ENCODE assay signal across 27 cellular contexts in the genomic region with DNA sequence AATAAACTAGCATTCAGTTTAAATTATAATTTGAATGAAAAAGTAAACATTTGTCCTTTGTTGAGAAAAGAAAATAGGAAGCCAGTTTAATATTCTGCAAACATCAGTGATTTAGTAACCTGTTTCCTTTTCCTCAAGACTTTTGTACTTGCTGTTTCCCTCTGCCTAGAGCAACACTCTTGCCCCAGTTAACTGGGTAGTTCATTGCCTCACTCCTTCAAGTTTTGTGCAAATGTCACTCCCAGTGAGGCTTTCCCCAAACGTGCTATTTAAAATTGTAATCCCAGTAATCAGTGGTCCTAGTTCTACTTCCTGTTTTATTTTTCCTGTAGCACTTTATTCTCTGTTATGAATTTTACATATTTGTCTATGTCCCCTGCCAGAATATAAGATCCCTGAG. TPM values are rescaled to one million over a fixed set of nuclear protein-coding genes. Genes with fewer than 3 reads are reported as not detected.
DNase-seq lines count a peak whose midpoint lies in the region; ATAC-seq and TF ChIP-seq lines count a peak whose summit lies in the region.
"Had no signal": no experiment of that assay in that cellular context is flagged by ENCODE, and none has a peak within 500 bp of the region (broad histone marks: within the 10 kb centered on the region; RNA-seq: fewer than 3 reads in every experiment).

No MANE protein-coding gene starts in this region.

- no peak overlapping the region for H2BK20ac ChIP-seq in IMR-90 (ENCODE audit: low read depth, low read length)

- peaks cover 6 to 9% of the 10 kb centered on the region in 2 experiments; a peak in 3 of 4 replicates for H3K79me1 ChIP-seq in IMR-90 (ENCODE audit: low read depth in 1 of 2, low read length in 2 of 2)

- H3K9ac ChIP-seq in IMR-90 (ENCODE audit: low read depth, low read length), result no peak overlapping the region

- no peak overlapping the region for H3K4me2 ChIP-seq in IMR-90 (ENCODE audit: low read depth, low read length)

- POLR2A ChIA-PET in IMR-90 (lab: Charles Lee; ENCODE audit: unreplicated experiment), result no interaction called here

- no peaks in the 10 kb centered on the region for H3K4me1 ChIP-seq in IMR-90 (ENCODE audit: control insufficient read depth, insufficient read depth, low read length)
- H3K4me1 ChIP-seq: HAP-1 had no signal

- no peak for TF ChIP-seq RAD21 in IMR-90 (IDR thresholded peaks at IDR 0.05; ENCODE audit: low read length)

- dilution Hi-C loops in IMR-90 (cut with HindIII; ENCODE audit: low sequenced_read_pairs, unreplicated experiment), result no loop called here

- no peak overlapping the region for H3K23ac ChIP-seq in IMR-90 (ENCODE audit: low read depth, low read length)

- TF ChIP-seq POLR2A in IMR-90 (IDR thresholded peaks at IDR 0.05; ENCODE audit: low read depth, low read length), result no peak

- no peak overlapping the region for H2BK5ac ChIP-seq in IMR-90 (ENCODE audit: low read depth, low read length, poor library complexity, severe bottlenecking)

- CTCF ChIA-PET in IMR-90 (lab: Yijun Ruan, JAX), result no interaction called here

- in situ Hi-C loops in IMR-90 (cut with MboI; ENCODE audit: low sequenced_read_pairs), result no loop called here

- H3K27me3 ChIP-seq in IMR-90 (ENCODE audit: control insufficient read depth, insufficient read depth, low read length), result no peaks in the 10 kb centered on the region

- peaks cover 3% of the 10 kb centered on the region for H3K9me1 ChIP-seq in IMR-90 (ENCODE audit: insufficient read depth, low read length)

- H3K27ac Mint-ChIP-seq in activated T-cell treated with anti-CD3 and anti-CD28 coated beads, Interleukin-2, amount 50 U/mL, for 24 hours, result peak overlapping the region; percentile 44
- H3K27ac Mint-ChIP-seq in endothelial cell (ENCODE audit: unreplicated experiment), result peak overlapping the region; percentile 74
- H3K27ac Mint-ChIP-seq in progenitor cell of endocrine pancreas, result peak overlapping the region; percentile 44
- H3K27ac Mint-ChIP-seq in activated CD4-positive, alpha-beta T cell treated with anti-CD3 and anti-CD28 coated beads, Interleukin-2, amount 10 ng/mL, durations not matched to agents 24 days and 14 days, result no peak overlapping the region
- H3K27ac Mint-ChIP-seq: activated CD4-positive, alpha-beta T cell treated with anti-CD3 and anti-CD28 coated beads, Interleukin-2, amount 10 ng/mL, durations not matched to agents 7 days and 5 days; activated T-helper 17 cell treated with anti-CD3 and anti-CD28 coated beads, Interleukin-2, amount 50 U/mL, for 72 hours; mesothelial cell of epicardium; type B pancreatic cell had no signal

- no peak for DNase-seq in activated T-cell treated with anti-CD3 and anti-CD28 coated beads, Interleukin-2, amount 50 U/mL, for 24 hours
- no peak for DNase-seq in activated T-cell treated with anti-CD3 and anti-CD28 coated beads for 4 hours
- DNase-seq in IMR-90, result no peak
- DNase-seq in endothelial cell (ENCODE audit: low spot score), result no peak
- DNase-seq in progenitor cell of endocrine pancreas (ENCODE audit: low spot score, unreplicated experiment), result no peak
- DNase-seq in inferior parietal cortex (ENCODE audit: extremely low spot score), result no peak
- DNase-seq in activated CD4-positive, alpha-beta T cell treated with anti-CD3 and anti-CD28 coated beads, Interleukin-2, amount 10 ng/mL, durations not matched to agents 24 days and 14 days, result no peak
- DNase-seq: activated CD4-positive, alpha-beta T cell treated with anti-CD3 and anti-CD28 coated beads, Interleukin-2, amount 10 ng/mL, durations not matched to agents 7 days and 5 days; central memory CD4-positive, alpha-beta T cell; COR-L47; dermis blood vessel endothelial cell; DMS79; GF-D8; left ventricle myocardium inferior; naive thymus-derived CD4-positive, alpha-beta T cell; NCI-H446 treated with DMSO at 0.1 percent for 48 hours; NCI-H82; occipital lobe; stimulated activated CD4-positive, alpha-beta T cell treated with anti-CD3 and anti-CD28 coated beads, Interleukin-1b, Interleukin-23, amount 100 ng/mL, for 48 hours; substantia nigra had no signal

- H3K4me3 Mint-ChIP-seq in activated T-cell treated with anti-CD3 and anti-CD28 coated beads, Interleukin-2, amount 50 U/mL, for 24 hours, result no peak overlapping the region
- H3K4me3 Mint-ChIP-seq in endothelial cell (ENCODE audit: unreplicated experiment), result no peak overlapping the region
- no peak overlapping the region for H3K4me3 Mint-ChIP-seq in progenitor cell of endocrine pancreas (ENCODE audit: low read depth)
- no peak overlapping the region for H3K4me3 Mint-ChIP-seq in activated CD4-positive, alpha-beta T cell treated with anti-CD3 and anti-CD28 coated beads, Interleukin-2, amount 10 ng/mL, durations not matched to agents 24 days and 14 days
- H3K4me3 Mint-ChIP-seq: activated CD4-positive, alpha-beta T cell treated with anti-CD3 and anti-CD28 coated beads, Interleukin-2, amount 10 ng/mL, durations not matched to agents 7 days and 5 days; activated naive CD8-positive, alpha-beta T cell; activated T-helper 17 cell treated with anti-CD3 and anti-CD28 coated beads, Interleukin-2, amount 50 U/mL, for 72 hours; mesothelial cell of epicardium; naive thymus-derived CD4-positive, alpha-beta T cell; type B pancreatic cell had no signal

- intact Hi-C loops in IMR-90 (cut with micrococcal nuclease), result no loop called here
- intact Hi-C loops in activated CD4-positive, alpha-beta T cell treated with anti-CD3 and anti-CD28 coated beads, Interleukin-2, amount 10 ng/mL, durations not matched to agents 24 days and 14 days (cut with micrococcal nuclease), result no loop called here

- H3K18ac ChIP-seq in IMR-90 (ENCODE audit: low read depth, low read length), result no peak overlapping the region

- H3K27me3 Mint-ChIP-seq in activated T-cell treated with anti-CD3 and anti-CD28 coated beads, Interleukin-2, amount 50 U/mL, for 24 hours, result no peaks in the 10 kb centered on the region
- no peaks in the 10 kb centered on the region for H3K27me3 Mint-ChIP-seq in endothelial cell (ENCODE audit: unreplicated experiment)
- no peaks in the 10 kb centered on the region for H3K27me3 Mint-ChIP-seq in progenitor cell of endocrine pancreas
- no peaks in the 10 kb centered on the region for H3K27me3 Mint-ChIP-seq in activated CD4-positive, alpha-beta T cell treated with anti-CD3 and anti-CD28 coated beads, Interleukin-2, amount 10 ng/mL, durations not matched to agents 24 days and 14 days
- H3K27me3 Mint-ChIP-seq: activated CD4-positive, alpha-beta T cell treated with anti-CD3 and anti-CD28 coated beads, Interleukin-2, amount 10 ng/mL, durations not matched to agents 7 days and 5 days; activated naive CD8-positive, alpha-beta T cell; activated T-helper 17 cell treated with anti-CD3 and anti-CD28 coated beads, Interleukin-2, amount 50 U/mL, for 72 hours; naive thymus-derived CD4-positive, alpha-beta T cell; type B pancreatic cell had no signal

- H3K4ac ChIP-seq in IMR-90 (ENCODE audit: low read depth, low read length), result no peak overlapping the region

- no peak for TF ChIP-seq CTCF in IMR-90 (conservative IDR thresholded peaks at IDR 0.05; ENCODE audit: low read depth, low read length)
- TF ChIP-seq CTCF in endothelial cell (IDR thresholded peaks at IDR 0.05; ENCODE audit: unreplicated experiment), result no peak
- no peak for TF ChIP-seq CTCF in progenitor cell of endocrine pancreas (IDR thresholded peaks at IDR 0.05; ENCODE audit: unreplicated experiment)

- ATAC-seq in IMR-90 (ENCODE audit: low read depth), result no peak
- no peak for ATAC-seq in GM21576 (IDR thresholded peaks at IDR 0.05; ENCODE audit: unreplicated experiment)
- ATAC-seq: activated T-helper 17 cell treated with anti-CD3 and anti-CD28 coated beads, Interleukin-2, amount 50 U/mL, for 72 hours; naive thymus-derived CD4-positive, alpha-beta T cell had no signal

- peaks cover 18% of the 10 kb centered on the region for H3K36me3 ChIP-seq in IMR-90 (ENCODE audit: control insufficient read depth, insufficient read depth, low read length)

- H2BK15ac ChIP-seq in IMR-90 (ENCODE audit: low read depth, low read length), result no peak overlapping the region

- H3K14ac ChIP-seq in IMR-90 (replicated peaks; ENCODE audit: low read depth, low read length), result no peak overlapping the region

- H3K9me3 Mint-ChIP-seq in activated T-cell treated with anti-CD3 and anti-CD28 coated beads, Interleukin-2, amount 50 U/mL, for 24 hours, result no peaks in the 10 kb centered on the region
- H3K9me3 Mint-ChIP-seq in endothelial cell (ENCODE audit: unreplicated experiment) (no peaks in the 10 kb centered on the region), progenitor cell of endocrine pancreas (ENCODE audit: low read depth) (peaks cover 4% of the 10 kb centered on the region)
- H3K9me3 Mint-ChIP-seq in activated CD4-positive, alpha-beta T cell treated with anti-CD3 and anti-CD28 coated beads, Interleukin-2, amount 10 ng/mL, durations not matched to agents 24 days and 14 days, result peaks cover 5% of the 10 kb centered on the region
- H3K9me3 Mint-ChIP-seq: type B pancreatic cell had no signal

- H2BK120ac ChIP-seq in IMR-90 (ENCODE audit: low read depth, low read length), result no peak overlapping the region

- H3K36me3 Mint-ChIP-seq in activated T-cell treated with anti-CD3 and anti-CD28 coated beads, Interleukin-2, amount 50 U/mL, for 24 hours (ENCODE audit: low read depth), result peaks cover 89% of the 10 kb centered on the region
- peaks cover 40% of the 10 kb centered on the region for H3K36me3 Mint-ChIP-seq in endothelial cell (ENCODE audit: low read depth, unreplicated experiment)
- H3K36me3 Mint-ChIP-seq in progenitor cell of endocrine pancreas (ENCODE audit: insufficient read depth), result peaks cover 56% of the 10 kb centered on the region
- peaks cover 73% of the 10 kb centered on the region for H3K36me3 Mint-ChIP-seq in activated CD4-positive, alpha-beta T cell treated with anti-CD3 and anti-CD28 coated beads, Interleukin-2, amount 10 ng/mL, durations not matched to agents 24 days and 14 days (ENCODE audit: low read depth)

- no peaks in the 10 kb centered on the region for H3K9me3 ChIP-seq in IMR-90 (ENCODE audit: control insufficient read depth, insufficient read depth, low read length)
- H3K9me3 ChIP-seq: HAP-1, left ventricle myocardium inferior had no signal

- H3K4me3 ChIP-seq in IMR-90 (ENCODE audit: insufficient read depth, low read depth, low read length), result no peak overlapping the region
- H3K4me3 ChIP-seq: HAP-1, left ventricle myocardium inferior, skin epidermis had no signal

- H2AK9ac ChIP-seq in IMR-90 (replicated peaks; ENCODE audit: low read depth, low read length, poor library complexity), result no peak overlapping the region

- H2AK5ac ChIP-seq in IMR-90 (ENCODE audit: low read depth, low read length), result no peak overlapping the region

- no peak overlapping the region for H3K56ac ChIP-seq in IMR-90 (ENCODE audit: extremely low read depth, insufficient read depth, low read length)

- peaks cover 38% of the 10 kb centered on the region for H3K4me1 Mint-ChIP-seq in activated T-cell treated with anti-CD3 and anti-CD28 coated beads, Interleukin-2, amount 50 U/mL, for 24 hours (ENCODE audit: low read depth)
- H3K4me1 Mint-ChIP-seq in endothelial cell (ENCODE audit: unreplicated experiment), result peaks cover 12% of the 10 kb centered on the region
- H3K4me1 Mint-ChIP-seq in progenitor cell of endocrine pancreas (ENCODE audit: low read depth), result peaks cover 11% of the 10 kb centered on the region
- peaks cover 11% of the 10 kb centered on the region for H3K4me1 Mint-ChIP-seq in activated CD4-positive, alpha-beta T cell treated with anti-CD3 and anti-CD28 coated beads, Interleukin-2, amount 10 ng/mL, durations not matched to agents 24 days and 14 days
- H3K4me1 Mint-ChIP-seq: mesothelial cell of epicardium had no signal

- no CpG with 5 or more reads among the region's 1 CpG for WGBS in IMR-90 (ENCODE audit: extremely low coverage in 2 of 2, insufficient read length in 1 of 2), 2 experiments

- BruUV-seq in IMR-90 (replicated peaks; lab: Mats Ljungman, UMichigan), result no TSS peak

- H4K5ac ChIP-seq in IMR-90 (ENCODE audit: low read depth, low read length), result 0 out of 2 replicates have a peak overlapping the region, but pooled peaks have one; percentile 56

- no peak overlapping the region for H4K8ac ChIP-seq in IMR-90 (ENCODE audit: low read depth in 2 of 2, low read length in 2 of 2)

- H4K91ac ChIP-seq in IMR-90 (ENCODE audit: insufficient read depth, low read depth, low read length), result no peak overlapping the region

- H3K27ac ChIP-seq in IMR-90 (ENCODE audit: insufficient read depth, low read length), result no peak overlapping the region
- H3K27ac ChIP-seq: left ventricle myocardium inferior, skin epidermis had no signal

- no peak overlapping the region for H2AFZ ChIP-seq in IMR-90 (replicated peaks; ENCODE audit: low read length, poor library complexity)

- no peaks in the 10 kb centered on the region for H4K20me1 ChIP-seq in IMR-90 (ENCODE audit: insufficient read depth, low read length)

RNA-seq across cellular contexts. Expression of a gene that starts 23.9 kb away (rescaled TPM):
- 120 and 361 TPM in 2 replicates for total RNA-seq in IMR-90 (2012; rRNA removed)
- 86.2 and 121 TPM in 2 replicates for polyA plus RNA-seq in IMR-90 (2012; rRNA removed)
- 30.6 and 73.6 TPM in 2 replicates for polyA plus RNA-seq in IMR-90 (2012; cell fraction: cytosol; rRNA removed)
- polyA plus RNA-seq in IMR-90 (2012; cell fraction: nucleus; rRNA removed; ENCODE audit: low replicate concordance), result 15.8 and 90.9 TPM in 2 replicates
- 89.9 TPM for total RNA-seq in endothelial cell (ENCODE audit: unreplicated experiment)
- 75.7 and 80.0 TPM in 2 replicates for total RNA-seq in progenitor cell of endocrine pancreas
- total RNA-seq in activated CD4-positive, alpha-beta T cell treated with anti-CD3 and anti-CD28 coated beads, Interleukin-2, amount 10 ng/mL, durations not matched to agents 24 days and 14 days, result 113 and 119 TPM in 2 replicates
